Comparison of ENCODE assay signal across 9 cellular contexts in the genomic region with DNA sequence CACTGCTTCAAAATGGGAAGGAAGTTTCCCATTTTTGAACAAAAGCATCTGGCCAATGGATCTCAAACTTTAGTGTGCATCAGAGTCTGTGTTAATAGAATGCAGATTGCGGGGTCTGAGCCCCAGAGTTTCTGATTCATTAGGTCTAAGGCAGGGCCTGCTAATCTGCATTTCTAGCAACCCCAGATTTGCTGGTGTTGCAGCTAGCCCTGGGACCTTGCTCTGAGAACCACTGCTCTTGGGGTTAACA. TPM values are rescaled to one million over a fixed set of nuclear protein-coding genes. Genes with fewer than 3 reads are reported as not detected.
A peak's percentile ranks its signal among the peaks of the same experiment; 100 is the strongest.
DNase-seq lines count a peak whose midpoint lies in the region; ATAC-seq and TF ChIP-seq lines count a peak whose summit lies in the region.
"Had no signal": no experiment of that assay in that cellular context is flagged by ENCODE, and none has a peak within 500 bp of the region (broad histone marks: within the 10 kb centered on the region; RNA-seq: fewer than 3 reads in every experiment).

No MANE protein-coding gene starts in this region.

- DNase-seq in MM.1S, result no peak
- DNase-seq in lower lobe of right lung, result no peak
- no peak for DNase-seq in gastrocnemius medialis
- DNase-seq in testis, result no peak
- no peak for DNase-seq in NCI-H1436 (lab: John Stamatoyannopoulos, UW)
- no peak for DNase-seq in amygdala (lab: John Stamatoyannopoulos, UW)
- DNase-seq: occipital lobe had no signal

- H3K4me2 ChIP-seq in BLaER1 (peak overlapping the region; percentile 63), MM.1S (ENCODE audit: low read depth, low read length) (peak overlapping the region; percentile 63)

- no peak for TF ChIP-seq POLR2A in gastrocnemius medialis (IDR thresholded peaks at IDR 0.05)
- no peak for TF ChIP-seq POLR2A in testis (IDR thresholded peaks at IDR 0.05)

- WGBS in testis, 2 donors, result 86 to 100% methylated on average over 1 of the region's 1 CpG

- no peak overlapping the region for H2AFZ ChIP-seq in MM.1S (ENCODE audit: low read length)

- H3K27me3 ChIP-seq in BLaER1 (no peaks in the 10 kb centered on the region), MM.1S (replicated peaks; ENCODE audit: insufficient read depth, low read length) (no peaks in the 10 kb centered on the region), lower lobe of right lung (ENCODE audit: low read depth) (no peaks in the 10 kb centered on the region), gastrocnemius medialis (no peaks in the 10 kb centered on the region), testis (no peaks in the 10 kb centered on the region)

- in situ Hi-C loops in gastrocnemius medialis (cut with MboI; ENCODE audit: low sequenced_read_pairs in 4 of 4), result no loop called here

- TF ChIP-seq CTCF in MM.1S (IDR thresholded peaks at IDR 0.05; ENCODE audit: low read length), result no peak
- TF ChIP-seq CTCF in lower lobe of right lung (IDR thresholded peaks at IDR 0.05), result no peak
- no peak for TF ChIP-seq CTCF in gastrocnemius medialis (IDR thresholded peaks at IDR 0.05 in 4 of 5, conservative IDR thresholded peaks at IDR 0.05 in 1 of 5)
- no peak for TF ChIP-seq CTCF in testis (IDR thresholded peaks at IDR 0.05)

- H3K9me3 ChIP-seq in BLaER1, result no peaks in the 10 kb centered on the region
- H3K9me3 ChIP-seq in MM.1S (replicated peaks; ENCODE audit: insufficient read depth, low read length), result no peaks in the 10 kb centered on the region
- no peaks in the 10 kb centered on the region for H3K9me3 ChIP-seq in lower lobe of right lung
- H3K9me3 ChIP-seq in gastrocnemius medialis, result no peaks in the 10 kb centered on the region
- H3K9me3 ChIP-seq in testis, result no peaks in the 10 kb centered on the region

- no peaks in the 10 kb centered on the region for H3K79me2 ChIP-seq in MM.1S (ENCODE audit: low read length)

- intact Hi-C loops in lower lobe of right lung (cut with DNase I) (no loop called here), gastrocnemius medialis (cut with DNase I; ENCODE audit: low total_unique reads) (no loop called here), testis (cut with DNase I; ENCODE audit: low total_unique reads) (no loop called here)

- no peaks in the 10 kb centered on the region for H4K20me1 ChIP-seq in BLaER1
- H4K20me1 ChIP-seq in MM.1S (ENCODE audit: insufficient read depth, low read length), result no peaks in the 10 kb centered on the region

- H3F3A ChIP-seq in MM.1S (ENCODE audit: insufficient read depth, low read length), result peaks cover 29% of the 10 kb centered on the region

- H3K9ac ChIP-seq in BLaER1 (no peak overlapping the region), MM.1S (ENCODE audit: low read length) (no peak overlapping the region; the same call in 1 of the 2 replicates)

- no peak overlapping the region for H3K4me3 ChIP-seq in BLaER1
- no peak overlapping the region for H3K4me3 ChIP-seq in MM.1S (ENCODE audit: low read length)
- no peak overlapping the region for H3K4me3 ChIP-seq in lower lobe of right lung
- no peak overlapping the region for H3K4me3 ChIP-seq in gastrocnemius medialis
- no peak overlapping the region for H3K4me3 ChIP-seq in testis

- H3K4me1 ChIP-seq in BLaER1 (peaks cover 61% of the 10 kb centered on the region), MM.1S (ENCODE audit: low read length) (peaks cover 32% of the 10 kb centered on the region), lower lobe of right lung (peaks cover 41% of the 10 kb centered on the region), gastrocnemius medialis (peaks cover 0 to 5% of the 10 kb centered on the region in 2 donors), testis (peaks cover 10% of the 10 kb centered on the region)

- ATAC-seq in GM19452 (IDR thresholded peaks at IDR 0.05; ENCODE audit: unreplicated experiment) (peak; percentile 8), lower lobe of right lung (no peak), gastrocnemius medialis (no peak)

- H3K36me3 ChIP-seq in BLaER1, result no peaks in the 10 kb centered on the region
- no peaks in the 10 kb centered on the region for H3K36me3 ChIP-seq in MM.1S (replicated peaks; ENCODE audit: insufficient read depth, low read length)
- H3K36me3 ChIP-seq in lower lobe of right lung, result no peaks in the 10 kb centered on the region
- no peaks in the 10 kb centered on the region for H3K36me3 ChIP-seq in gastrocnemius medialis
- H3K36me3 ChIP-seq in testis (ENCODE audit: low read depth, missing control alignments), result no peaks in the 10 kb centered on the region

- H3K27ac ChIP-seq in BLaER1, result no peak overlapping the region
- H3K27ac ChIP-seq in MM.1S (ENCODE audit: low read length), result peak overlapping the region; percentile 80; the same call in 1 of the 2 replicates
- peak overlapping the region; percentile 44 for H3K27ac ChIP-seq in lower lobe of right lung
- H3K27ac ChIP-seq in gastrocnemius medialis, result no peak overlapping the region
- H3K27ac ChIP-seq in testis, result no peak overlapping the region

- no peaks in the 10 kb centered on the region for H3K9me2 ChIP-seq in MM.1S (replicated peaks; ENCODE audit: insufficient read depth, low read length)

RNA-seq across cellular contexts. Expression of a gene that starts 30.7 kb away (rescaled TPM):
- 74.5 TPM for total RNA-seq in lower lobe of right lung
- total RNA-seq in gastrocnemius medialis, result 10 to 100 TPM; 12.1 to 29.4 (median 15.5) TPM
- 10 to 100 TPM; 38.5 to 43.1 TPM for total RNA-seq in testis
- polyA plus RNA-seq in testis (ENCODE audit: insufficient read depth, low read depth, low replicate concordance), result 23.2 TPM

Comparison
In these comparisons a context has a peak if more than half of its experiments do, and no peak if none do; other contexts are left out.
1. H3K27ac ChIP-seq: peak in MM.1S (single experiment) and lower lobe of right lung (single experiment); none in BLaER1 (single experiment), gastrocnemius medialis (0 of 4) and testis (0 of 2).